17 cellular contexts compared by ENCODE assay signal in genomic region chr17:19291646-19292376, GRCh38. TPM values are rescaled to one million over a fixed set of nuclear protein-coding genes. Genes with fewer than 3 reads are reported as not detected.
DNase-seq lines count a peak whose midpoint lies in the region; ATAC-seq and TF ChIP-seq lines count a peak whose summit lies in the region.
"Had no signal": no experiment of that assay in that cellular context is flagged by ENCODE, and none has a peak within 500 bp of the region (broad histone marks: within the 10 kb centered on the region; RNA-seq: fewer than 3 reads in every experiment).

No MANE protein-coding gene starts in this region.

- H3K4me1 ChIP-seq in trophoblast cell (ENCODE audit: control insufficient read depth in 1 of 2, insufficient read depth in 2 of 2, low read length in 2 of 2) (peaks cover 31 to 35% of the 10 kb centered on the region in 2 experiments), vagina (peaks cover 68% of the 10 kb centered on the region)

- no peak overlapping the region for H3K4ac ChIP-seq in trophoblast cell (ENCODE audit: low read depth, low read length)

- peak overlapping the region; percentile 25 for H3K18ac ChIP-seq in trophoblast cell (ENCODE audit: low read length)

- no peak for TF ChIP-seq CTCF in natural killer cell (IDR thresholded peaks at IDR 0.05)
- TF ChIP-seq CTCF in vagina (IDR thresholded peaks at IDR 0.05) = no peak

- no peak overlapping the region for H4K91ac ChIP-seq in trophoblast cell (ENCODE audit: low read depth, low read length)

- no peak for TF ChIP-seq POLR2A in vagina (IDR thresholded peaks at IDR 0.05)

- H2BK5ac ChIP-seq in trophoblast cell (ENCODE audit: low read depth, low read length, poor library complexity) = no peak overlapping the region

- no peak for ATAC-seq in natural killer cell treated with Interleukin-12 subunit alpha and Interleukin-12 subunit beta and Interleukin-15 and Interleukin-18, amount 100 ng/mL, for 72 hours
- ATAC-seq in natural killer cell (no peak), esophagus mucosa (peak; percentile 53), GM19397 (IDR thresholded peaks at IDR 0.05; ENCODE audit: unreplicated experiment) (no peak), GM21786 (IDR thresholded peaks at IDR 0.05; ENCODE audit: unreplicated experiment) (no peak)
- ATAC-seq: HCT116, Right ventricle myocardium inferior had no signal

- no peaks in the 10 kb centered on the region for H3K36me3 Mint-ChIP-seq in natural killer cell treated with Interleukin-12 subunit alpha and Interleukin-12 subunit beta and Interleukin-15 and Interleukin-18, amount 100 ng/mL, for 72 hours
- H3K36me3 Mint-ChIP-seq in natural killer cell = no peaks in the 10 kb centered on the region

- peaks cover 26% of the 10 kb centered on the region for H3K79me1 ChIP-seq in trophoblast cell (ENCODE audit: low read length)

- no peak overlapping the region for H3K14ac ChIP-seq in trophoblast cell (ENCODE audit: low read length)

- H4K8ac ChIP-seq in trophoblast cell (ENCODE audit: low read depth, low read length) = no peak overlapping the region

- H3K27me3 ChIP-seq in trophoblast cell (ENCODE audit: insufficient read depth, low read length) (no peaks in the 10 kb centered on the region), vagina (no peaks in the 10 kb centered on the region)

- H3K27ac ChIP-seq in trophoblast cell (ENCODE audit: low read depth, low read length) (no peak overlapping the region), vagina (peak overlapping the region; percentile 50)
- H3K27ac ChIP-seq: PC-9 had no signal

- peaks cover 0 to 20% of the 10 kb centered on the region in 2 donors for H3K27me3 Mint-ChIP-seq in natural killer cell treated with Interleukin-12 subunit alpha and Interleukin-12 subunit beta and Interleukin-15 and Interleukin-18, amount 100 ng/mL, for 72 hours
- H3K27me3 Mint-ChIP-seq in natural killer cell (ENCODE audit: low read depth in 2 of 2) = peaks cover 3 to 8% of the 10 kb centered on the region in 2 donors

- no peak overlapping the region for H2AK5ac ChIP-seq in trophoblast cell (ENCODE audit: low read length)

- no peaks in the 10 kb centered on the region for H3K9me3 ChIP-seq in trophoblast cell (ENCODE audit: insufficient read depth, low read depth, low read length)
- H3K9me3 ChIP-seq in vagina = no peaks in the 10 kb centered on the region

- DNase-seq in natural killer cell treated with Interleukin-12 subunit alpha and Interleukin-12 subunit beta and Interleukin-15 and Interleukin-18, amount 100 ng/mL, for 72 hours (ENCODE audit: low spot score) = peak; percentile 23
- DNase-seq in natural killer cell = no peak
- no peak for DNase-seq in trophoblast cell
- no peak for DNase-seq in vagina (ENCODE audit: extremely low spot score in 2 of 2)
- DNase-seq in stimulated activated CD4-positive, alpha-beta T cell treated with anti-CD3 and anti-CD28 coated beads, Interleukin-2, amount 100 ng/mL, for 24 hours = no peak
- DNase-seq: DMS79, NCI-H1092, NCI-H1694, NCI-H2107, NCI-H446, NCI-H748 treated with DMSO at 0.1 percent for 48 hours, PC-9 had no signal

- H2AFZ ChIP-seq in trophoblast cell (ENCODE audit: insufficient read depth, low read length, poor library complexity) = no peak overlapping the region
- H2AFZ ChIP-seq: PC-9 had no signal

- H3K9ac ChIP-seq in trophoblast cell (ENCODE audit: low read length) = no peak overlapping the region

- no peak overlapping the region for H3K27ac Mint-ChIP-seq in natural killer cell treated with Interleukin-12 subunit alpha and Interleukin-12 subunit beta and Interleukin-15 and Interleukin-18, amount 100 ng/mL, for 72 hours
- H3K27ac Mint-ChIP-seq in natural killer cell = no peak overlapping the region

- H3K4me2 ChIP-seq in trophoblast cell (ENCODE audit: low read length) = no peak overlapping the region
- H3K4me2 ChIP-seq: PC-9 had no signal

- intact Hi-C loops in natural killer cell (cut with micrococcal nuclease) = no loop called here
- intact Hi-C loops in vagina (cut with DNase I) = no loop called here

- H3K4me3 Mint-ChIP-seq in natural killer cell treated with Interleukin-12 subunit alpha and Interleukin-12 subunit beta and Interleukin-15 and Interleukin-18, amount 100 ng/mL, for 72 hours = no peak overlapping the region
- no peak overlapping the region for H3K4me3 Mint-ChIP-seq in natural killer cell

- H3K79me2 ChIP-seq in trophoblast cell (ENCODE audit: control insufficient read depth, insufficient read depth, low read length, poor library complexity) = peaks cover 5% of the 10 kb centered on the region

- H4K12ac ChIP-seq in trophoblast cell (ENCODE audit: low read depth, low read length) = no peak overlapping the region

- no peak overlapping the region for H3K4me3 ChIP-seq in trophoblast cell (ENCODE audit: low read depth, low read length)
- no peak overlapping the region for H3K4me3 ChIP-seq in vagina
- H3K4me3 ChIP-seq: PC-9 had no signal

- no peaks in the 10 kb centered on the region for H3K9me3 Mint-ChIP-seq in natural killer cell treated with Interleukin-12 subunit alpha and Interleukin-12 subunit beta and Interleukin-15 and Interleukin-18, amount 100 ng/mL, for 72 hours
- no peaks in the 10 kb centered on the region for H3K9me3 Mint-ChIP-seq in natural killer cell

- H3K23ac ChIP-seq in trophoblast cell (ENCODE audit: low read length) = no peak overlapping the region

- H2BK12ac ChIP-seq in trophoblast cell (ENCODE audit: low read length) = no peak overlapping the region

- WGBS in trophoblast cell (ENCODE audit: extremely low coverage, insufficient coverage, insufficient read length) = no CpG with 5 or more reads among the region's 12 CpGs

- no peak overlapping the region for H2BK120ac ChIP-seq in trophoblast cell (ENCODE audit: insufficient read depth, low read length, poor library complexity)

- H3K36me3 ChIP-seq in trophoblast cell (ENCODE audit: control insufficient read depth in 1 of 2, insufficient read depth in 2 of 2, low read length in 2 of 2) (peaks cover 4% of the 10 kb centered on the region in 2 experiments), vagina (no peaks in the 10 kb centered on the region)

- H3K4me1 Mint-ChIP-seq in natural killer cell treated with Interleukin-12 subunit alpha and Interleukin-12 subunit beta and Interleukin-15 and Interleukin-18, amount 100 ng/mL, for 72 hours (ENCODE audit: low read depth in 2 of 2) = peaks cover 13 to 18% of the 10 kb centered on the region in 2 donors
- peaks cover 5 to 11% of the 10 kb centered on the region in 2 donors for H3K4me1 Mint-ChIP-seq in natural killer cell

RNA-seq across cellular contexts. Expression of gene EPN2, which starts 54.6 kb away (rescaled TPM):
- total RNA-seq in natural killer cell treated with Interleukin-12 subunit alpha and Interleukin-12 subunit beta and Interleukin-15 and Interleukin-18, amount 100 ng/mL, for 72 hours = 10 to 100 TPM in 1 of 2 donors, 1 to 10 TPM in 1; 1.5 to 20.3 TPM
- 10 to 100 TPM in 1 of 3 donors, 1 to 10 TPM in 2; 2.0 to 13.8 (median 4.9) TPM for total RNA-seq in natural killer cell
- 68.3 TPM for total RNA-seq in esophagus mucosa
- 59.0 and 60.9 TPM in 2 replicates for polyA plus RNA-seq in trophoblast cell (2013)
- 65.6 TPM for total RNA-seq in vagina
